ENCODE assay signal across 2 cellular contexts in the genomic region with DNA sequence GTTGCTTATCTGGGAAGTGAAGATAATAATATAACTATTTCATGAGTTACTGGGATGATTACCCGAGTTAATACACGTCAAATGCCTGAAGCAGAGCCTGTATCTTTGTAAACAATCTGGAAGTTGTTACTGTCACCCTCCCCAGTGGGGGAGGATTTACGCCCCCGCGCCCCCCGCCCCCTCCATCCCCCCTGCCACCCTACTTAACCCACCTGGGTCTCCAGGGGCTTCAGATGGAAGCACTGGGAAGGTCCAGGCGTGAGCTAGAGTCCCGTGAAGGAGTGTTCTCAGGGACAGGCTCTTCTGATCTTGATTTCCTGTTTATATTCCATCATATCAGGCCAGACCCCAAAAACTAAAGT.
TF ChIP-seq lines count a peak whose summit lies in the region.

No MANE protein-coding gene starts in this region.

TF ChIP-seq in SK-N-SH, 30 proteins besides CTCF, POLR2A, EP300 and RAD21 (continued from another document):
- TF ChIP-seq TAF1 (IDR thresholded peaks at IDR 0.05; ENCODE audit: borderline replicate concordance, low read depth, low read length) (no peak), POLR2AphosphoS5 (IDR thresholded peaks at IDR 0.05; ENCODE audit: low read depth, low read length) (no peak), CHD2 (IDR thresholded peaks at IDR 0.05; ENCODE audit: low read length, partially characterized antibody) (no peak), FOXJ3 (CRISPR knock-in tag; IDR thresholded peaks at IDR 0.05) (no peak), SMC3 (IDR thresholded peaks at IDR 0.05; ENCODE audit: low read depth, low read length) (no peak)
- TF ChIP-seq, protein P1, sequence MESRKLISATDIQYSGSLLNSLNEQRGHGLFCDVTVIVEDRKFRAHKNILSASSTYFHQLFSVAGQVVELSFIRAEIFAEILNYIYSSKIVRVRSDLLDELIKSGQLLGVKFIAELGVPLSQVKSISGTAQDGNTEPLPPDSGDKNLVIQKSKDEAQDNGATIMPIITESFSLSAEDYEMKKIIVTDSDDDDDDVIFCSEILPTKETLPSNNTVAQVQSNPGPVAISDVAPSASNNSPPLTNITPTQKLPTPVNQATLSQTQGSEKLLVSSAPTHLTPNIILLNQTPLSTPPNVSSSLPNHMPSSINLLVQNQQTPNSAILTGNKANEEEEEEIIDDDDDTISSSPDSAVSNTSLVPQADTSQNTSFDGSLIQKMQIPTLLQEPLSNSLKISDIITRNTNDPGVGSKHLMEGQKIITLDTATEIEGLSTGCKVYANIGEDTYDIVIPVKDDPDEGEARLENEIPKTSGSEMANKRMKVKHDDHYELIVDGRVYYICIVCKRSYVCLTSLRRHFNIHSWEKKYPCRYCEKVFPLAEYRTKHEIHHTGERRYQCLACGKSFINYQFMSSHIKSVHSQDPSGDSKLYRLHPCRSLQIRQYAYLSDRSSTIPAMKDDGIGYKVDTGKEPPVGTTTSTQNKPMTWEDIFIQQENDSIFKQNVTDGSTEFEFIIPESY (IDR thresholded peaks at IDR 0.05; ENCODE audit: borderline replicate concordance, low read depth), result no peak
- TF ChIP-seq, protein P2, sequence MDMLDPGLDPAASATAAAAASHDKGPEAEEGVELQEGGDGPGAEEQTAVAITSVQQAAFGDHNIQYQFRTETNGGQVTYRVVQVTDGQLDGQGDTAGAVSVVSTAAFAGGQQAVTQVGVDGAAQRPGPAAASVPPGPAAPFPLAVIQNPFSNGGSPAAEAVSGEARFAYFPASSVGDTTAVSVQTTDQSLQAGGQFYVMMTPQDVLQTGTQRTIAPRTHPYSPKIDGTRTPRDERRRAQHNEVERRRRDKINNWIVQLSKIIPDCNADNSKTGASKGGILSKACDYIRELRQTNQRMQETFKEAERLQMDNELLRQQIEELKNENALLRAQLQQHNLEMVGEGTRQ (IDR thresholded peaks at IDR 0.05; ENCODE audit: borderline replicate concordance, low read depth, low read length), result no peak

TF ChIP-seq in SK-N-SH treated with all-trans-retinoic acid at 6 μM for 48 hours, 23 proteins besides CTCF, POLR2A, EP300 and RAD21 (continued from another document):
- TF ChIP-seq, protein P3, sequence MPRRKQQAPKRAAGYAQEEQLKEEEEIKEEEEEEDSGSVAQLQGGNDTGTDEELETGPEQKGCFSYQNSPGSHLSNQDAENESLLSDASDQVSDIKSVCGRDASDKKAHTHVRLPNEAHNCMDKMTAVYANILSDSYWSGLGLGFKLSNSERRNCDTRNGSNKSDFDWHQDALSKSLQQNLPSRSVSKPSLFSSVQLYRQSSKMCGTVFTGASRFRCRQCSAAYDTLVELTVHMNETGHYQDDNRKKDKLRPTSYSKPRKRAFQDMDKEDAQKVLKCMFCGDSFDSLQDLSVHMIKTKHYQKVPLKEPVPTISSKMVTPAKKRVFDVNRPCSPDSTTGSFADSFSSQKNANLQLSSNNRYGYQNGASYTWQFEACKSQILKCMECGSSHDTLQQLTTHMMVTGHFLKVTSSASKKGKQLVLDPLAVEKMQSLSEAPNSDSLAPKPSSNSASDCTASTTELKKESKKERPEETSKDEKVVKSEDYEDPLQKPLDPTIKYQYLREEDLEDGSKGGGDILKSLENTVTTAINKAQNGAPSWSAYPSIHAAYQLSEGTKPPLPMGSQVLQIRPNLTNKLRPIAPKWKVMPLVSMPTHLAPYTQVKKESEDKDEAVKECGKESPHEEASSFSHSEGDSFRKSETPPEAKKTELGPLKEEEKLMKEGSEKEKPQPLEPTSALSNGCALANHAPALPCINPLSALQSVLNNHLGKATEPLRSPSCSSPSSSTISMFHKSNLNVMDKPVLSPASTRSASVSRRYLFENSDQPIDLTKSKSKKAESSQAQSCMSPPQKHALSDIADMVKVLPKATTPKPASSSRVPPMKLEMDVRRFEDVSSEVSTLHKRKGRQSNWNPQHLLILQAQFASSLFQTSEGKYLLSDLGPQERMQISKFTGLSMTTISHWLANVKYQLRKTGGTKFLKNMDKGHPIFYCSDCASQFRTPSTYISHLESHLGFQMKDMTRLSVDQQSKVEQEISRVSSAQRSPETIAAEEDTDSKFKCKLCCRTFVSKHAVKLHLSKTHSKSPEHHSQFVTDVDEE (CRISPR knock-in tag; IDR thresholded peaks at IDR 0.05), result no peak
- TF ChIP-seq TOX (CRISPR knock-in tag; IDR thresholded peaks at IDR 0.05; ENCODE audit: borderline replicate concordance) (no peak), RARB (CRISPR knock-in tag; IDR thresholded peaks at IDR 0.05) (no peak), CSDC2 (CRISPR knock-in tag; IDR thresholded peaks at IDR 0.05) (no peak), PPARA (CRISPR knock-in tag; IDR thresholded peaks at IDR 0.05; ENCODE audit: borderline replicate concordance) (no peak), ARNTL (CRISPR knock-in tag; IDR thresholded peaks at IDR 0.05; ENCODE audit: borderline replicate concordance, low read depth) (no peak), SNAI2 (CRISPR knock-in tag; IDR thresholded peaks at IDR 0.05) (no peak), GLIS3 (CRISPR knock-in tag; IDR thresholded peaks at IDR 0.05) (no peak), OSR1 (CRISPR knock-in tag; IDR thresholded peaks at IDR 0.05) (no peak)
- TF ChIP-seq, protein P4, sequence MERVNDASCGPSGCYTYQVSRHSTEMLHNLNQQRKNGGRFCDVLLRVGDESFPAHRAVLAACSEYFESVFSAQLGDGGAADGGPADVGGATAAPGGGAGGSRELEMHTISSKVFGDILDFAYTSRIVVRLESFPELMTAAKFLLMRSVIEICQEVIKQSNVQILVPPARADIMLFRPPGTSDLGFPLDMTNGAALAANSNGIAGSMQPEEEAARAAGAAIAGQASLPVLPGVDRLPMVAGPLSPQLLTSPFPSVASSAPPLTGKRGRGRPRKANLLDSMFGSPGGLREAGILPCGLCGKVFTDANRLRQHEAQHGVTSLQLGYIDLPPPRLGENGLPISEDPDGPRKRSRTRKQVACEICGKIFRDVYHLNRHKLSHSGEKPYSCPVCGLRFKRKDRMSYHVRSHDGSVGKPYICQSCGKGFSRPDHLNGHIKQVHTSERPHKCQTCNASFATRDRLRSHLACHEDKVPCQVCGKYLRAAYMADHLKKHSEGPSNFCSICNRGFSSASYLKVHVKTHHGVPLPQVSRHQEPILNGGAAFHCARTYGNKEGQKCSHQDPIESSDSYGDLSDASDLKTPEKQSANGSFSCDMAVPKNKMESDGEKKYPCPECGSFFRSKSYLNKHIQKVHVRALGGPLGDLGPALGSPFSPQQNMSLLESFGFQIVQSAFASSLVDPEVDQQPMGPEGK (CRISPR knock-in tag; IDR thresholded peaks at IDR 0.05; ENCODE audit: borderline replicate concordance), result no peak
